Comparison of ENCODE assay signal across 9 cellular contexts in the genomic region with DNA sequence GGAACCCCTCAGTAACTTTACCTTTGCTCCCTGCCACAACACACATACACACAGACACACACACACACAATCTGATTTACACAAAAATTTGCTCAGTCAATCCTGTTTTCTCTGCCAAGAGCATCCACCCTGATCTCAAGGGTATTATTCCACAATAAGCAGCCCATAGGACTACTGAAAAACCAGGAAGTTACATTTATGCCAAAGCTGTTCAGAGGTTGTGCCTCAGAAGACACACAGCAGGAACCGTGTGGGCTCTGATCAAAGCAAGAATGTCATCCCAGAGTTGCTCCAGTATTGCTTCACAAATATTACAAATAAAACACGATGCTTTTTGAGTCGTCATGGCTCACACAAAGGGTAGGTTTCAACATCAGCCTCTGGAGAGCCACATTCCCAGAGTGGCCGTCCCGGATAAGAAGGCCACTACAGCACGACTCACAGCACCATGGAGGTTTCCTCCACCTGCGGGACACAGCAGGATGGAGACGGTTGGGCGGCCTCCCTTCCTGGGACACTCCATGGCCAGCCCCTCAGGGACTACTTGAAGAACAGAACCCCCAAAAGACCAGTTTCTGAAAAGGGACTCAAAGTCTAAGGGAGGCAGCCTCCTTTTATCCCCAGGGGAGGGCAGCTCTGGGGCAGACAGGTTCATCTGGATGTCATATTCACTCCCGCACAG. TPM values are rescaled to one million over a fixed set of nuclear protein-coding genes. Genes with fewer than 3 reads are reported as not detected.
A peak's percentile ranks its signal among the peaks of the same experiment; 100 is the strongest.
DNase-seq lines count a peak whose midpoint lies in the region; ATAC-seq, FAIRE-seq and TF ChIP-seq lines count a peak whose summit lies in the region.
"Had no signal": no experiment of that assay in that cellular context is flagged by ENCODE, and none has a peak within 500 bp of the region (broad histone marks: within the 10 kb centered on the region; RNA-seq: fewer than 3 reads in every experiment).

No MANE protein-coding gene starts in this region.

- H3K9ac ChIP-seq in mesenchymal stem cell (ENCODE audit: low read length): peak overlapping the region; percentile 93

- H3K23ac ChIP-seq in mesenchymal stem cell (ENCODE audit: low read length in 2 of 2): no peak overlapping the region

- H2BK120ac ChIP-seq in mesenchymal stem cell (ENCODE audit: low read depth, low read length): no peak overlapping the region

- H2BK15ac ChIP-seq in mesenchymal stem cell (ENCODE audit: low read depth, poor library complexity, severe bottlenecking): no peak overlapping the region

- no peak overlapping the region for H2BK5ac ChIP-seq in mesenchymal stem cell (ENCODE audit: low read depth, low read length, poor library complexity, severe bottlenecking)

- H2AFZ ChIP-seq in mesenchymal stem cell (ENCODE audit: low read depth, low read length): no peak overlapping the region

- no peak overlapping the region for H3K4ac ChIP-seq in mesenchymal stem cell (ENCODE audit: low read depth in 1 of 2, low read length in 2 of 2)

- H3K79me1 ChIP-seq in mesenchymal stem cell (replicated peaks; ENCODE audit: low read length, poor library complexity, severe bottlenecking): peaks cover 6% of the 10 kb centered on the region

- no peak overlapping the region for H3K14ac ChIP-seq in mesenchymal stem cell (ENCODE audit: low read length in 2 of 2)

- no peak for ATAC-seq in GM21367 (IDR thresholded peaks at IDR 0.05; ENCODE audit: unreplicated experiment)

- no peak overlapping the region for H4K91ac ChIP-seq in mesenchymal stem cell (ENCODE audit: low read length)

- no peaks in the 10 kb centered on the region for H3K36me3 ChIP-seq in bronchial epithelial cell (ENCODE audit: control insufficient read depth, insufficient read depth, low read length)
- H3K36me3 ChIP-seq in mesenchymal stem cell (ENCODE audit: control insufficient read depth in 1 of 2, insufficient read depth in 2 of 2, low read depth in 1 of 2, low read length in 2 of 2): peaks cover 9 to 28% of the 10 kb centered on the region in 2 experiments

- FAIRE-seq in bronchial epithelial cell (lab: Jason Lieb, UNC): no peak

- H4K8ac ChIP-seq in mesenchymal stem cell (ENCODE audit: low read length): no peak overlapping the region

- H3K27me3 ChIP-seq in bronchial epithelial cell (ENCODE audit: control insufficient read depth, insufficient read depth, low read length): no peaks in the 10 kb centered on the region
- H3K27me3 ChIP-seq in mesenchymal stem cell (ENCODE audit: control insufficient read depth in 1 of 2, insufficient read depth in 1 of 2, low read length in 2 of 2): no peaks in the 10 kb centered on the region

- peak overlapping the region; percentile 4 for H3K4me2 ChIP-seq in mesenchymal stem cell (ENCODE audit: low read length, poor library complexity, severe bottlenecking)

- H3K9me3 ChIP-seq in mesenchymal stem cell (ENCODE audit: control insufficient read depth, low read length): no peaks in the 10 kb centered on the region

- peak; percentile 58 for DNase-seq in AG09309 (ENCODE audit: low read depth)
- DNase-seq in HT1080 (ENCODE audit: low read depth): peak; percentile 22
- peak; percentile 55 for DNase-seq in bronchial epithelial cell (ENCODE audit: low read depth)
- DNase-seq in mesenchymal stem cell: peak; percentile 82
- DNase-seq in NCI-H345 (lab: John Stamatoyannopoulos, UW): no peak
- no peak for DNase-seq in NCI-H2227 (lab: John Stamatoyannopoulos, UW; ENCODE audit: unreplicated experiment)
- DNase-seq in effector CD4-positive, alpha-beta T cell: no peak
- DNase-seq: NCI-H526 treated with DMSO at 0.1 percent for 48 hours had no signal

- H3K4me1 ChIP-seq in mesenchymal stem cell (ENCODE audit: control insufficient read depth, insufficient read depth, low read depth, low read length): peaks cover 24% of the 10 kb centered on the region

- H2BK12ac ChIP-seq in mesenchymal stem cell (ENCODE audit: low read length in 2 of 2): no peak overlapping the region

- H3K4me3 ChIP-seq in AG09309 (ENCODE audit: control insufficient read depth, low read depth, low read length) (no peak overlapping the region), bronchial epithelial cell (ENCODE audit: low read depth, low read length) (no peak overlapping the region), mesenchymal stem cell (ENCODE audit: insufficient read depth in 1 of 2, low read depth in 1 of 2, low read length in 2 of 2) (peak overlapping the region in 1 of 2 experiments; percentile 91)

- H3K18ac ChIP-seq in mesenchymal stem cell (ENCODE audit: low read depth in 1 of 2, low read length in 2 of 2): no peak overlapping the region

- no peak overlapping the region for H2AK5ac ChIP-seq in mesenchymal stem cell (ENCODE audit: low read length, severe bottlenecking)

- H3K27ac ChIP-seq in mesenchymal stem cell (ENCODE audit: low read length, poor library complexity, severe bottlenecking): peak overlapping the region; percentile 44

- TF ChIP-seq CTCF in AG09309 (IDR thresholded peaks at IDR 0.05; ENCODE audit: control insufficient read depth, insufficient read depth, low read depth, low read length, missing control alignments): no peak
- TF ChIP-seq CTCF in bronchial epithelial cell (IDR thresholded peaks at IDR 0.05; ENCODE audit: insufficient read depth, low read length, severe bottlenecking): no peak

- WGBS in mesenchymal stem cell: 74% methylated on average over 10 of the region's 10 CpGs

RNA-seq across cellular contexts. Expression of a gene that starts 1.6 kb away (rescaled TPM):
- 4.4 and 10.0 TPM in 2 replicates for total RNA-seq in HT1080 (2014; rRNA removed; shearing (Covaris generic))
- polyA plus RNA-seq in HT1080 (2015; cell fraction: cytosol; rRNA removed): 9.1 and 10.7 TPM in 2 replicates
- polyA plus RNA-seq in HT1080 (2015; cell fraction: nucleus; rRNA removed): 8.5 and 9.0 TPM in 2 replicates
- total RNA-seq in bronchial epithelial cell: 14.7 and 26.6 TPM in 2 replicates
- polyA plus RNA-seq in mesenchymal stem cell (2013, experiment 1 of 2): 10.2 TPM
- polyA plus RNA-seq in mesenchymal stem cell (2013, experiment 2 of 2): 10.0 TPM

RNA-seq across cellular contexts. Expression of a gene that starts 15.5 kb away (rescaled TPM):
- 6.3 and 8.3 TPM in 2 replicates for total RNA-seq in HT1080 (2014; rRNA removed; shearing (Covaris generic))
- polyA plus RNA-seq in HT1080 (2015; cell fraction: cytosol; rRNA removed): 7.0 and 7.2 TPM in 2 replicates
- 19.2 and 19.6 TPM in 2 replicates for polyA plus RNA-seq in HT1080 (2015; cell fraction: nucleus; rRNA removed)
- 32.1 and 33.5 TPM in 2 replicates for total RNA-seq in bronchial epithelial cell
- polyA plus RNA-seq in mesenchymal stem cell (2013, experiment 1 of 2): 4.0 TPM
- polyA plus RNA-seq in mesenchymal stem cell (2013, experiment 2 of 2): 4.1 TPM

RNA-seq across cellular contexts. Expression of a gene that starts 39.3 kb away (rescaled TPM):
- total RNA-seq in HT1080 (2014; rRNA removed; shearing (Covaris generic)): 83.6 and 101 TPM in 2 replicates
- 41.9 and 48.4 TPM in 2 replicates for polyA plus RNA-seq in HT1080 (2015; cell fraction: cytosol; rRNA removed)
- 44.5 and 51.5 TPM in 2 replicates for polyA plus RNA-seq in HT1080 (2015; cell fraction: nucleus; rRNA removed)
- 129 and 143 TPM in 2 replicates for total RNA-seq in bronchial epithelial cell
- polyA plus RNA-seq in mesenchymal stem cell (2013, experiment 1 of 2): 103 TPM
- polyA plus RNA-seq in mesenchymal stem cell (2013, experiment 2 of 2): 104 TPM

Comparison
In these comparisons a context has a peak if more than half of its experiments do, and no peak if none do; other contexts are left out.
1. DNase-seq: peak in AG09309 (single experiment), HT1080 (single experiment), bronchial epithelial cell (single experiment) and mesenchymal stem cell (single experiment); none in NCI-H345 (single experiment), NCI-H2227 (single experiment) and effector CD4-positive, alpha-beta T cell (single experiment).